ENCODE assay signal across 35 cellular contexts in the genomic region with DNA sequence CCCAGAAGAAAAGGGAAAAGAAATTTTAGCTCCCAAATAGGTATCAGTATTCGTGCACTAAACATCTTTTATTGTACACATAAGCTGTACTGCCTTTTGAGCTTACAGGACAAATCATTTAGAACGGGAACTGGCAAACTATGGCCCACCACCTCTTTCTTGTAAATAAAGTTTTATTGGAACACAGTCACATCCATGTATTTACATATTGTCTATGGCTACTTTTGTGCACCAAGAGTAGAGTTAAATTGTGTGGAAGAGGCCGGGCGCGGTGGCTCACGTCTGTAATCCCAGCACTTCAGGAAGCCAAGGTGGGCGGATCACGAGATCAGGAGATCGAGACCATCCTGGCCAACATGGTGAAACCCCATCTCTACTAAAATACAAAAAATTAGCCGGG. TPM values are rescaled to one million over a fixed set of nuclear protein-coding genes. Genes with fewer than 3 reads are reported as not detected.
"Had no signal": no experiment of that assay in that cellular context is flagged by ENCODE, and none has a peak within 500 bp of the region (broad histone marks: within the 10 kb centered on the region; RNA-seq: fewer than 3 reads in every experiment).

No MANE protein-coding gene starts in this region.

- DNase-seq: activated CD4-positive, CD25-positive, alpha-beta regulatory T cell; activated CD8-positive, alpha-beta memory T cell treated with anti-CD3 and anti-CD28 coated beads, Interleukin-2, amount 50 U/mL, for 4 hours; activated naive CD8-positive, alpha-beta T cell treated with anti-CD3 and anti-CD28 coated beads, Interleukin-2, amount 10 ng/mL, durations not matched to agents 7 days and 5 days; activated T-cell treated with anti-CD3 and anti-CD28 coated beads, Interleukin-2, amount 50 U/mL, for 1 hour; brain microvascular endothelial cell; cortex of kidney; islet precursor cell; left ventricle myocardium inferior; mucosa of descending colon; posterior cingulate gyrus; right cardiac atrium; spleen; T-cell; uterus had no signal

- H3K79me2 ChIP-seq: hepatocyte had no signal

- FAIRE-seq: endothelial cell of umbilical vein had no signal

- H2AFZ ChIP-seq: hepatocyte had no signal

- H3K9me3 ChIP-seq: ascending aorta, gastroesophageal sphincter, left ventricle myocardium inferior, mucosa of descending colon, spleen, uterus had no signal

- ATAC-seq: gastroesophageal sphincter, mucosa of descending colon, right cardiac atrium, T-cell had no signal

- H3K4me3 Mint-ChIP-seq: activated CD4-positive, alpha-beta T cell treated with anti-CD3 and anti-CD28 coated beads for 36 hours; activated naive CD8-positive, alpha-beta T cell treated with anti-CD3 and anti-CD28 coated beads, Interleukin-2, amount 10 ng/mL, durations not matched to agents 7 days and 5 days; activated T-helper 17 cell treated with anti-CD3 and anti-CD28 coated beads, Interleukin-2, amount 50 U/mL, for 72 hours; T-cell; T-helper 2 cell treated with Interferon-gamma antibody and Interleukin-4, amounts not matched to agents 5 μg/mL and 100 μg/mL, for 36 hours; type B pancreatic cell had no signal

- H3K27ac ChIP-seq: ascending aorta, brain microvascular endothelial cell, gastroesophageal sphincter, hepatocyte, left ventricle myocardium inferior, spleen, uterus had no signal

- H3K9me3 Mint-ChIP-seq: activated naive CD8-positive, alpha-beta T cell treated with anti-CD3 and anti-CD28 coated beads, Interleukin-2, amount 10 ng/mL, durations not matched to agents 7 days and 5 days; activated T-helper 17 cell treated with anti-CD3 and anti-CD28 coated beads, Interleukin-2, amount 50 U/mL, for 72 hours; natural killer cell treated with Interleukin-12 subunit alpha and Interleukin-12 subunit beta and Interleukin-15 and Interleukin-18, amount 100 ng/mL, for 72 hours; T-cell; T-helper 2 cell treated with Interferon-gamma antibody and Interleukin-4, amounts not matched to agents 5 μg/mL and 100 μg/mL, for 36 hours; type B pancreatic cell had no signal

- H3K36me3 ChIP-seq: ascending aorta, brain microvascular endothelial cell, gastroesophageal sphincter, left ventricle myocardium inferior, spleen, uterus had no signal

- H3K27me3 ChIP-seq: ascending aorta, brain microvascular endothelial cell, hepatocyte, spleen, uterus had no signal

- H3K27ac Mint-ChIP-seq: activated CD4-positive, alpha-beta T cell treated with anti-CD3 and anti-CD28 coated beads for 36 hours; activated naive CD8-positive, alpha-beta T cell treated with anti-CD3 and anti-CD28 coated beads, Interleukin-2, amount 10 ng/mL, durations not matched to agents 7 days and 5 days; activated T-helper 17 cell treated with anti-CD3 and anti-CD28 coated beads, Interleukin-2, amount 50 U/mL, for 72 hours; natural killer cell treated with Interleukin-12 subunit alpha and Interleukin-12 subunit beta and Interleukin-15 and Interleukin-18, amount 100 ng/mL, for 72 hours; T-cell; T-helper 2 cell treated with Interferon-gamma antibody and Interleukin-4, amounts not matched to agents 5 μg/mL and 100 μg/mL, for 36 hours; type B pancreatic cell had no signal

- H3K4me3 ChIP-seq: ascending aorta, gastroesophageal sphincter, hepatocyte, left ventricle myocardium inferior, mucosa of descending colon, spleen, uterus had no signal

- H3K36me3 Mint-ChIP-seq: activated naive CD8-positive, alpha-beta T cell treated with anti-CD3 and anti-CD28 coated beads, Interleukin-2, amount 10 ng/mL, durations not matched to agents 7 days and 5 days; natural killer cell treated with Interleukin-12 subunit alpha and Interleukin-12 subunit beta and Interleukin-15 and Interleukin-18, amount 100 ng/mL, for 72 hours; T-cell; type B pancreatic cell had no signal

- H3K27me3 Mint-ChIP-seq: type B pancreatic cell had no signal

- H3K4me1 ChIP-seq: gastroesophageal sphincter, left ventricle myocardium inferior, uterus had no signal

- H3K4me2 ChIP-seq: hepatocyte had no signal

RNA-seq across cellular contexts. Expression of a gene that starts 5.7 kb away (rescaled TPM):
- total RNA-seq: activated CD4-positive, alpha-beta T cell treated with anti-CD3 and anti-CD28 coated beads for 36 hours; activated CD8-positive, alpha-beta memory T cell treated with anti-CD3 and anti-CD28 coated beads for 36 hours; activated naive CD8-positive, alpha-beta T cell treated with anti-CD3 and anti-CD28 coated beads, Interleukin-2, amount 10 ng/mL, durations not matched to agents 7 days and 5 days; activated T-helper 17 cell treated with anti-CD3 and anti-CD28 coated beads, Interleukin-2, amount 50 U/mL, for 72 hours; ascending aorta; cardiac septum; cerebellum; endothelial cell of umbilical vein; fibroblast of lung; gastroesophageal sphincter; left ventricle myocardium inferior; lung microvascular endothelial cell; myocyte; natural killer cell treated with Interleukin-12 subunit alpha and Interleukin-12 subunit beta and Interleukin-15 and Interleukin-18, amount 100 ng/mL, for 72 hours; omental fat pad; right cardiac atrium; spleen; T-cell; uterus had no signal
- polyA plus RNA-seq: endothelial cell of umbilical vein, right cardiac atrium, spleen had no signal

RNA-seq across cellular contexts. Expression of a gene that starts 14.4 kb away (rescaled TPM):
- total RNA-seq: activated CD4-positive, alpha-beta T cell treated with anti-CD3 and anti-CD28 coated beads for 36 hours; activated CD8-positive, alpha-beta memory T cell treated with anti-CD3 and anti-CD28 coated beads for 36 hours; activated naive CD8-positive, alpha-beta T cell treated with anti-CD3 and anti-CD28 coated beads, Interleukin-2, amount 10 ng/mL, durations not matched to agents 7 days and 5 days; activated T-helper 17 cell treated with anti-CD3 and anti-CD28 coated beads, Interleukin-2, amount 50 U/mL, for 72 hours; ascending aorta; cardiac septum; cerebellum; endothelial cell of umbilical vein; fibroblast of lung; fibroblast of villous mesenchyme; gastroesophageal sphincter; hepatocyte; left ventricle myocardium inferior; lung microvascular endothelial cell; mesenteric fat pad; mucosa of descending colon; myocyte; natural killer cell treated with Interleukin-12 subunit alpha and Interleukin-12 subunit beta and Interleukin-15 and Interleukin-18, amount 100 ng/mL, for 72 hours; omental fat pad; right cardiac atrium; spleen; subcutaneous adipose tissue; T-cell; uterus had no signal
- polyA plus RNA-seq: endothelial cell of umbilical vein, esophagus, fibroblast of lung, hepatocyte, right cardiac atrium, spleen, thymus had no signal
